In the genomic region with DNA sequence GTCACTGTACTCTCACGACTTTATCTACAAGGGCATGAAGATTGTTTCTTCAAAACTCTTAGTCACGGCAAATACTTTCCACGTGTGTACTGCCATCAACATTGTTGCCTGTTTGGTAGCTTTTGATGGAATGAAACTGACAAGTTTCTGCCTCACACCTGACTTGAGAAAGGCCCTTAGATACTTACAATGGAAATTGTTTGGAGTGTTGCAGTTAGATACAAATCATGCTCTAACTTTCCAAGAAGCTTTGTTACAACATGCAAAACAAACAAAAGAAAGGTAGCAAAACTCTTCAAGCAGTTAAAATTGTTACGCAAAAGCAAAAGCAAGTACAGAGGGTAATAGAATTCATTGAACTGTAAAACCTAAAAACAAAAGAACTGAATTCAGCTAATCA, we compare ENCODE assay signal across 27 cellular contexts.
"Had no signal": no experiment of that assay in that cellular context is flagged by ENCODE, and none has a peak within 500 bp of the region (broad histone marks: within the 10 kb centered on the region; RNA-seq: fewer than 3 reads in every experiment).

No MANE protein-coding gene starts in this region.

- ATAC-seq: right lobe of liver had no signal

- H3K4me1 ChIP-seq: left ventricle myocardium inferior, right lobe of liver, uterus had no signal

- DNase-seq: activated CD4-positive, alpha-beta memory T cell treated with anti-CD3 and anti-CD28 coated beads for 36 hours; activated CD4-positive, alpha-beta T cell treated with anti-CD3 and anti-CD28 coated beads, Interleukin-2, amount 10 ng/mL, durations not matched to agents 24 days and 14 days; activated CD4-positive, CD25-positive, alpha-beta regulatory T cell treated with anti-CD3 and anti-CD28 coated beads, Interleukin-2, amount 50 U/mL, for 72 hours; activated CD8-positive, alpha-beta memory T cell treated with anti-CD3 and anti-CD28 coated beads, Interleukin-2, amount 50 U/mL, for 4 hours; activated gamma-delta T cell; activated naive CD4-positive, alpha-beta T cell treated with anti-CD3 and anti-CD28 coated beads, Interleukin-2, amount 50 U/mL, for 16 hours; activated T-cell treated with anti-CD3 and anti-CD28 coated beads, Interleukin-2, amount 50 U/mL, for 24 hours; amniotic stem cell; brain microvascular endothelial cell; central memory CD4-positive, alpha-beta T cell; endodermal cell; head of caudate nucleus; hypothalamus; left ventricle myocardium inferior; naive B cell; nephron progenitor cell; right lobe of liver; stimulated activated CD4-positive, alpha-beta T cell treated with anti-CD3 and anti-CD28 coated beads, Interleukin-2, amount 100 ng/mL, for 48 hours; stimulated activated naive CD4-positive, alpha-beta T cell treated with Interleukin-2 at 50 U/mL for 16 hours; SW 1271; T-helper 9 cell; uterus; WERI-Rb-1 had no signal

- H3K36me3 ChIP-seq: brain microvascular endothelial cell, left ventricle myocardium inferior, neutrophil, right lobe of liver, tibial nerve, uterus, WERI-Rb-1 had no signal

- H3K27me3 ChIP-seq: brain microvascular endothelial cell, neutrophil, right lobe of liver, tibial nerve, uterus had no signal

- H3K27ac ChIP-seq: brain microvascular endothelial cell, left ventricle myocardium inferior, neutrophil, right lobe of liver, tibial nerve, uterus, WERI-Rb-1 had no signal

- FAIRE-seq: astrocyte, TTC549 had no signal

- H3K4me3 ChIP-seq: left ventricle myocardium inferior, right lobe of liver, tibial nerve, uterus had no signal

- H3K9me3 ChIP-seq: left ventricle myocardium inferior, neutrophil, right lobe of liver, tibial nerve, uterus had no signal
